19 cellular contexts compared by ENCODE assay signal in the genomic region with DNA sequence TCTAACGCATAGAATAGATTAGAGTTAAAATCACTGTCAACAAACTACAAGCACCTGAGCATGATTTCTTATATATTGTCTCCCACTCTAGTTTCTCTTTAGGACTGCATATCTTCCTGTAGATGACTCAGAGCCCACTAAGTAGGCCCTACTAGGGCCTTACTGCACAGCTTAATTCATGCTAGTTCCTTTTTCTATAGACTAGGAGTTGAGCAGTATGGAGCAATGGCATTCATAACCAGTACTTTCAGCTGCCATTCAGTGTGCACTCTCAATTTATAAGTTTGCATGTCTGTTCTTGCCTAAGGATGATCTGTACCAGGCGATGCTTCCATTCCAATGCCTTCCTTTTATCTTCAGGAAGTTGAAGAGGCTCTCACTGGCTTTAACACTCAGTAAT.
DNase-seq lines count a peak whose midpoint lies in the region; ATAC-seq and TF ChIP-seq lines count a peak whose summit lies in the region.
"Had no signal": no experiment of that assay in that cellular context is flagged by ENCODE, and none has a peak within 500 bp of the region (broad histone marks: within the 10 kb centered on the region; RNA-seq: fewer than 3 reads in every experiment).

No MANE protein-coding gene starts in this region.

- DNase-seq in AML-193 (lab: John Stamatoyannopoulos, UW) (peak; percentile 4 to 6), IMR-90 (peak; percentile 12), OCI-M1 (lab: John Stamatoyannopoulos, UW) (peak; percentile 16), epithelial cell of prostate (ENCODE audit: low read depth, low spot score) (peak; percentile 63), left lobe of liver (ENCODE audit: low spot score) (no peak), NCI-H345 treated with DMSO at 0.1 percent for 48 hours (lab: John Stamatoyannopoulos, UW; ENCODE audit: unreplicated experiment) (no peak), NCI-H2227 treated with DMSO at 0.1 percent for 48 hours (lab: John Stamatoyannopoulos, UW) (no peak)
- no peak for DNase-seq in stimulated activated CD4-positive, alpha-beta T cell treated with anti-CD3 and anti-CD28 coated beads, Interleukin-1b, Interleukin-23, amount 100 ng/mL, for 48 hours
- DNase-seq: activated CD8-positive, alpha-beta memory T cell treated with anti-CD3 and anti-CD28 coated beads for 24 hours; CD8-positive, alpha-beta T cell; dorsolateral prefrontal cortex; GOT3; lower lobe of right lung; NCI-H1436 treated with DMSO at 0.1 percent for 48 hours; ovary; stimulated activated CD4-positive, alpha-beta T cell treated with anti-CD3 and anti-CD28 coated beads, Interleukin-2, amount 100 ng/mL, for 48 hours; substantia nigra; uterus had no signal

- no peak overlapping the region for H2AFZ ChIP-seq in IMR-90 (replicated peaks; ENCODE audit: low read length, poor library complexity)

- no peak overlapping the region for H3K9ac ChIP-seq in IMR-90 (ENCODE audit: low read depth, low read length)

- CTCF ChIA-PET in IMR-90 (lab: Yijun Ruan, JAX): no interaction called here

- no peak overlapping the region for H4K8ac ChIP-seq in IMR-90 (ENCODE audit: low read depth in 2 of 2, low read length in 2 of 2)

- H3K4me1 ChIP-seq in IMR-90 (ENCODE audit: control insufficient read depth, insufficient read depth, low read length): no peaks in the 10 kb centered on the region
- H3K4me1 ChIP-seq: esophagus muscularis mucosa, lower lobe of right lung, uterus had no signal

- no peaks in the 10 kb centered on the region for H3K36me3 ChIP-seq in IMR-90 (ENCODE audit: control insufficient read depth, insufficient read depth, low read length)
- H3K36me3 ChIP-seq: ovary, uterus had no signal

- dilution Hi-C loops in IMR-90 (cut with HindIII; ENCODE audit: low sequenced_read_pairs, unreplicated experiment): no loop called here

- H3K4ac ChIP-seq in IMR-90 (ENCODE audit: low read depth, low read length): no peak overlapping the region

- ATAC-seq in IMR-90 (ENCODE audit: low read depth): peak; percentile 29; the same call in 1 of the 2 replicates
- ATAC-seq in left lobe of liver: no peak
- ATAC-seq: CD8-positive, alpha-beta T cell; lower lobe of right lung had no signal

- H3K9me1 ChIP-seq in IMR-90 (ENCODE audit: insufficient read depth, low read length): no peaks in the 10 kb centered on the region

- no peak overlapping the region for H2BK120ac ChIP-seq in IMR-90 (ENCODE audit: low read depth, low read length)

- no peaks in the 10 kb centered on the region for H3K79me1 ChIP-seq in IMR-90 (ENCODE audit: low read depth in 1 of 2, low read length in 2 of 2)

- no peaks in the 10 kb centered on the region for H3K9me3 ChIP-seq in IMR-90 (ENCODE audit: control insufficient read depth, insufficient read depth, low read length)
- H3K9me3 ChIP-seq: esophagus muscularis mucosa, lower lobe of right lung, ovary, uterus had no signal

- H3K4me2 ChIP-seq in IMR-90 (ENCODE audit: low read depth, low read length): no peak overlapping the region

- H4K91ac ChIP-seq in IMR-90 (ENCODE audit: insufficient read depth, low read depth, low read length): no peak overlapping the region

- no CpG with 5 or more reads among the region's 2 CpGs for WGBS in IMR-90 (ENCODE audit: extremely low coverage in 2 of 2, insufficient read length in 1 of 2), 2 experiments

- H3K56ac ChIP-seq in IMR-90 (ENCODE audit: extremely low read depth, insufficient read depth, low read length): no peak overlapping the region

- no peak overlapping the region for H3K4me3 ChIP-seq in IMR-90 (ENCODE audit: insufficient read depth, low read depth, low read length)
- H3K4me3 ChIP-seq: dorsolateral prefrontal cortex, esophagus muscularis mucosa, lower lobe of right lung, ovary, uterus had no signal

- POLR2A ChIA-PET in IMR-90 (lab: Charles Lee; ENCODE audit: unreplicated experiment): no interaction called here

- H3K14ac ChIP-seq in IMR-90 (replicated peaks; ENCODE audit: low read depth, low read length): no peak overlapping the region

- H3K23ac ChIP-seq in IMR-90 (ENCODE audit: low read depth, low read length): no peak overlapping the region

- in situ Hi-C loops in IMR-90 (cut with MboI; ENCODE audit: low sequenced_read_pairs): no loop called here

- intact Hi-C loops in IMR-90 (cut with micrococcal nuclease): no loop called here

- no peak overlapping the region for H3K18ac ChIP-seq in IMR-90 (ENCODE audit: low read depth, low read length)

- H4K20me1 ChIP-seq in IMR-90 (ENCODE audit: insufficient read depth, low read length): no peaks in the 10 kb centered on the region

- H2BK15ac ChIP-seq in IMR-90 (ENCODE audit: low read depth, low read length): no peak overlapping the region

- no TSS peak for BruUV-seq in IMR-90 (replicated peaks; lab: Mats Ljungman, UMichigan)

- no peak for TF ChIP-seq POLR2A in IMR-90 (IDR thresholded peaks at IDR 0.05; ENCODE audit: low read depth, low read length)

- H3K27me3 ChIP-seq in IMR-90 (ENCODE audit: control insufficient read depth, insufficient read depth, low read length): no peaks in the 10 kb centered on the region
- H3K27me3 ChIP-seq: dorsolateral prefrontal cortex, esophagus muscularis mucosa, ovary, uterus had no signal

- TF ChIP-seq RAD21 in IMR-90 (IDR thresholded peaks at IDR 0.05; ENCODE audit: low read length): no peak

- no peak overlapping the region for H4K5ac ChIP-seq in IMR-90 (ENCODE audit: low read depth, low read length)

- H2AK9ac ChIP-seq in IMR-90 (replicated peaks; ENCODE audit: low read depth, low read length, poor library complexity): no peak overlapping the region

- no peak overlapping the region for H2AK5ac ChIP-seq in IMR-90 (ENCODE audit: low read depth, low read length)

- no peak overlapping the region for H2BK20ac ChIP-seq in IMR-90 (ENCODE audit: low read depth, low read length)

- no peak for TF ChIP-seq CTCF in IMR-90 (conservative IDR thresholded peaks at IDR 0.05; ENCODE audit: low read depth, low read length)

- no peak overlapping the region for H2BK5ac ChIP-seq in IMR-90 (ENCODE audit: low read depth, low read length, poor library complexity, severe bottlenecking)

- H3K27ac ChIP-seq in IMR-90 (ENCODE audit: insufficient read depth, low read length) (no peak overlapping the region), epithelial cell of prostate (peak overlapping the region; percentile 67)
- H3K27ac ChIP-seq: dorsolateral prefrontal cortex, esophagus muscularis mucosa, lower lobe of right lung, ovary, uterus had no signal

TF ChIP-seq in IMR-90, 13 proteins besides CTCF, POLR2A, EP300 and RAD21:
- TF ChIP-seq MAFK (IDR thresholded peaks at IDR 0.05; ENCODE audit: low read depth, low read length): no peak

Comparison
In these comparisons a context has a peak if more than half of its experiments do, and no peak if none do; other contexts are left out.
1. DNase-seq: peak in AML-193 (2 of 2), IMR-90 (single experiment), OCI-M1 (single experiment) and epithelial cell of prostate (single experiment); none in left lobe of liver (single experiment), stimulated activated CD4-positive, alpha-beta T cell treated with anti-CD3 and anti-CD28 coated beads, Interleukin-1b, Interleukin-23, amount 100 ng/mL, for 48 hours (single experiment), NCI-H345 treated with DMSO at 0.1 percent for 48 hours (single experiment) and NCI-H2227 treated with DMSO at 0.1 percent for 48 hours (single experiment).